In genomic region chr7:148436135-148436534, GRCh38 we compare ENCODE assay signal across 16 cellular contexts.
DNase-seq lines count a peak whose midpoint lies in the region; ATAC-seq and TF ChIP-seq lines count a peak whose summit lies in the region.
"Had no signal": no experiment of that assay in that cellular context is flagged by ENCODE, and none has a peak within 500 bp of the region (broad histone marks: within the 10 kb centered on the region; RNA-seq: fewer than 3 reads in every experiment).

No MANE protein-coding gene starts in this region.

- no peak for TF ChIP-seq CTCF in activated B cell treated with CpG ODN at 0.5 μM for 24 hours (IDR thresholded peaks at IDR 0.05)
- no peak for TF ChIP-seq CTCF in right atrium auricular region (IDR thresholded peaks at IDR 0.05)

- H3K27me3 Mint-ChIP-seq in stimulated activated naive CD8-positive, alpha-beta T cell treated with anti-CD3 and anti-CD28 coated beads, Interleukin-15, amount 100 ng/mL, for 72 hours: no peaks in the 10 kb centered on the region
- no peaks in the 10 kb centered on the region for H3K27me3 Mint-ChIP-seq in activated B cell treated with CpG ODN at 0.5 μM for 24 hours
- no peaks in the 10 kb centered on the region for H3K27me3 Mint-ChIP-seq in naive B cell
- H3K27me3 Mint-ChIP-seq in activated naive CD4-positive, alpha-beta T cell treated with anti-CD3 and anti-CD28 coated beads, Interleukin-2, amount 10 ng/mL, durations not matched to agents 7 days and 5 days: peaks cover 15% of the 10 kb centered on the region

- CTCF ChIA-PET in activated B cell treated with CpG ODN at 0.5 μM for 24 hours (lab: Charles Lee): no interaction called here
- CTCF ChIA-PET in activated naive CD4-positive, alpha-beta T cell treated with anti-CD3 and anti-CD28 coated beads, Interleukin-2, amount 10 ng/mL, durations not matched to agents 7 days and 5 days (lab: Charles Lee): no interaction called here

- H3K27me3 ChIP-seq in right atrium auricular region: no peaks in the 10 kb centered on the region
- H3K27me3 ChIP-seq: BLaER1 treated with 17β-estradiol and CSF1 and Interleukin-3, amounts not matched to agents 10 nM and 100 nM; MG63 had no signal

- peak; percentile 39 for ATAC-seq in stimulated activated naive CD8-positive, alpha-beta T cell treated with anti-CD3 and anti-CD28 coated beads, Interleukin-15, amount 100 ng/mL, for 72 hours
- no peak for ATAC-seq in stimulated activated naive CD8-positive, alpha-beta T cell treated with anti-CD3 and anti-CD28 coated beads, Interleukin-15, Interleukin-2, amounts not matched to agents 100 U/mL and 50 U/mL, for 24 hours
- ATAC-seq in activated B cell treated with CpG ODN at 0.5 μM for 24 hours (ENCODE audit: low read depth): peak; percentile 10
- ATAC-seq in naive B cell (ENCODE audit: low read depth in 2 of 2): no peak
- ATAC-seq in GM21515 (IDR thresholded peaks at IDR 0.05; ENCODE audit: unreplicated experiment): no peak

- intact Hi-C loops in activated B cell treated with CpG ODN at 0.5 μM for 24 hours (cut with micrococcal nuclease): no loop called here

- H3K9me3 Mint-ChIP-seq in stimulated activated naive CD8-positive, alpha-beta T cell treated with anti-CD3 and anti-CD28 coated beads, Interleukin-15, amount 100 ng/mL, for 72 hours: no peaks in the 10 kb centered on the region
- no peaks in the 10 kb centered on the region for H3K9me3 Mint-ChIP-seq in activated B cell treated with CpG ODN at 0.5 μM for 24 hours
- no peaks in the 10 kb centered on the region for H3K9me3 Mint-ChIP-seq in naive B cell
- H3K9me3 Mint-ChIP-seq in activated naive CD4-positive, alpha-beta T cell treated with anti-CD3 and anti-CD28 coated beads, Interleukin-2, amount 10 ng/mL, durations not matched to agents 7 days and 5 days: no peaks in the 10 kb centered on the region

- no peaks in the 10 kb centered on the region for H3K36me3 Mint-ChIP-seq in activated B cell treated with CpG ODN at 0.5 μM for 24 hours (ENCODE audit: low read depth)
- H3K36me3 Mint-ChIP-seq in naive B cell: peaks cover 0 to 7% of the 10 kb centered on the region in 2 donors
- no peaks in the 10 kb centered on the region for H3K36me3 Mint-ChIP-seq in activated naive CD4-positive, alpha-beta T cell treated with anti-CD3 and anti-CD28 coated beads, Interleukin-2, amount 10 ng/mL, durations not matched to agents 7 days and 5 days

- H3K36me3 ChIP-seq in right atrium auricular region: no peaks in the 10 kb centered on the region
- H3K36me3 ChIP-seq: BLaER1 treated with 17β-estradiol and CSF1 and Interleukin-3, amounts not matched to agents 10 nM and 100 nM; MG63 had no signal

- DNase-seq in stimulated activated naive CD8-positive, alpha-beta T cell treated with anti-CD3 and anti-CD28 coated beads, Interleukin-15, amount 100 ng/mL, for 72 hours: no peak
- no peak for DNase-seq in stimulated activated naive CD8-positive, alpha-beta T cell treated with anti-CD3 and anti-CD28 coated beads, Interleukin-15, Interleukin-2, amounts not matched to agents 100 U/mL and 50 U/mL, for 24 hours
- DNase-seq in activated B cell treated with CpG ODN at 0.5 μM for 24 hours (no peak), naive B cell (no peak), retina (no peak), right atrium auricular region (ENCODE audit: low spot score) (no peak)
- no peak for DNase-seq in activated naive CD4-positive, alpha-beta T cell treated with anti-CD3 and anti-CD28 coated beads, Interleukin-2, amount 10 ng/mL, durations not matched to agents 7 days and 5 days
- DNase-seq: DMS 273 treated with DMSO at 0.1 percent for 48 hours, GM23248, MG63, NCI-H1105, NCI-H187, NCI-H774 had no signal

- H3K4me3 Mint-ChIP-seq in stimulated activated naive CD8-positive, alpha-beta T cell treated with anti-CD3 and anti-CD28 coated beads, Interleukin-15, amount 100 ng/mL, for 72 hours: no peak overlapping the region
- H3K4me3 Mint-ChIP-seq in activated B cell treated with CpG ODN at 0.5 μM for 24 hours (peak overlapping the region; percentile 77), naive B cell (peak overlapping the region; percentile 70 to 94 (median 90))
- H3K4me3 Mint-ChIP-seq in activated naive CD4-positive, alpha-beta T cell treated with anti-CD3 and anti-CD28 coated beads, Interleukin-2, amount 10 ng/mL, durations not matched to agents 7 days and 5 days: no peak overlapping the region

- H3K4me1 ChIP-seq in right atrium auricular region: no peaks in the 10 kb centered on the region

- no peaks in the 10 kb centered on the region for H3K4me1 Mint-ChIP-seq in stimulated activated naive CD8-positive, alpha-beta T cell treated with anti-CD3 and anti-CD28 coated beads, Interleukin-15, amount 100 ng/mL, for 72 hours
- H3K4me1 Mint-ChIP-seq in activated B cell treated with CpG ODN at 0.5 μM for 24 hours: peaks cover 65% of the 10 kb centered on the region
- peaks cover 28 to 65% (median 51%) of the 10 kb centered on the region in 3 donors for H3K4me1 Mint-ChIP-seq in naive B cell
- H3K4me1 Mint-ChIP-seq in activated naive CD4-positive, alpha-beta T cell treated with anti-CD3 and anti-CD28 coated beads, Interleukin-2, amount 10 ng/mL, durations not matched to agents 7 days and 5 days: no peaks in the 10 kb centered on the region

- POLR2A ChIA-PET in activated B cell treated with CpG ODN at 0.5 μM for 24 hours (lab: Charles Lee): interaction anchor here (0.5 kb wide), 1 partner anchor 177 kb away, joined by 3 read pairs; no protein-coding TSS in a partner anchor

- peaks cover 0 to 6% of the 10 kb centered on the region in 2 donors for H3K9me3 ChIP-seq in right atrium auricular region
- H3K9me3 ChIP-seq: MG63 had no signal

- H3K27ac ChIP-seq in right atrium auricular region: no peak overlapping the region
- H3K27ac ChIP-seq: 22Rv1; BLaER1 treated with 17β-estradiol and CSF1 and Interleukin-3, amounts not matched to agents 10 nM and 100 nM; GM23248 had no signal

- no peak overlapping the region for H3K27ac Mint-ChIP-seq in stimulated activated naive CD8-positive, alpha-beta T cell treated with anti-CD3 and anti-CD28 coated beads, Interleukin-15, amount 100 ng/mL, for 72 hours
- peak overlapping the region; percentile 89 for H3K27ac Mint-ChIP-seq in activated B cell treated with CpG ODN at 0.5 μM for 24 hours
- H3K27ac Mint-ChIP-seq in naive B cell: peak overlapping the region in 5 of 6 donors; percentile 78 to 94 (median 92)
- H3K27ac Mint-ChIP-seq in activated naive CD4-positive, alpha-beta T cell treated with anti-CD3 and anti-CD28 coated beads, Interleukin-2, amount 10 ng/mL, durations not matched to agents 7 days and 5 days: no peak overlapping the region

- H3K4me3 ChIP-seq in right atrium auricular region: no peak overlapping the region
- H3K4me3 ChIP-seq: BLaER1 treated with 17β-estradiol and CSF1 and Interleukin-3, amounts not matched to agents 10 nM and 100 nM; GM23248; MG63 had no signal

Comparison
In these comparisons a context has a peak if more than half of its experiments do, and no peak if none do; other contexts are left out.
1. ATAC-seq: peak in stimulated activated naive CD8-positive, alpha-beta T cell treated with anti-CD3 and anti-CD28 coated beads, Interleukin-15, amount 100 ng/mL, for 72 hours (single experiment) and activated B cell treated with CpG ODN at 0.5 μM for 24 hours (single experiment); none in stimulated activated naive CD8-positive, alpha-beta T cell treated with anti-CD3 and anti-CD28 coated beads, Interleukin-15, Interleukin-2, amounts not matched to agents 100 U/mL and 50 U/mL, for 24 hours (single experiment), naive B cell (0 of 2) and GM21515 (single experiment).
2. H3K27ac Mint-ChIP-seq: peak in activated B cell treated with CpG ODN at 0.5 μM for 24 hours (single experiment) and naive B cell (5 of 6); none in stimulated activated naive CD8-positive, alpha-beta T cell treated with anti-CD3 and anti-CD28 coated beads, Interleukin-15, amount 100 ng/mL, for 72 hours (0 of 2) and activated naive CD4-positive, alpha-beta T cell treated with anti-CD3 and anti-CD28 coated beads, Interleukin-2, amount 10 ng/mL, durations not matched to agents 7 days and 5 days (single experiment).
3. H3K4me3 Mint-ChIP-seq: peak in activated B cell treated with CpG ODN at 0.5 μM for 24 hours (single experiment) and naive B cell (8 of 8); none in stimulated activated naive CD8-positive, alpha-beta T cell treated with anti-CD3 and anti-CD28 coated beads, Interleukin-15, amount 100 ng/mL, for 72 hours (0 of 2) and activated naive CD4-positive, alpha-beta T cell treated with anti-CD3 and anti-CD28 coated beads, Interleukin-2, amount 10 ng/mL, durations not matched to agents 7 days and 5 days (single experiment).